ENCODE assay signal across 23 cellular contexts in the genomic region with DNA sequence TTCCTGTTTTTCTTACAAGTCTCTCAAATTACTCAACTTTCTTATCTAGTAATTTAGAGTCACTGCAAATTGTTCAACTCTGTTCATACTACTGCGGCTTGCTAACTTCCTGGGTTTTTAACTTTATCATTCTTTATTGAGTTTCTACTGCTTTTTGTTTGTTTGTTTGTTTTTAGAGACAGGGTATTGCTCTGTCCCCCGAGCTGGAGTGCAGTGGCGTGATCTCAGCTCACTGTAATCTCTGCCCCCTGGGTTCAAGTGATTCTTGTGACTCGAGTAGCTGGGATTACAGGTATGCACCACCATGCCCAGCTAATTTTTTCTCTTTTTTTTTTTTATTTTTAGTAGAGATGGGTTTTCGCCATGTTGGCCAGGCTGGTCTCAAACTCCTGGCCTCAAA.
"Had no signal": no experiment of that assay in that cellular context is flagged by ENCODE, and none has a peak within 500 bp of the region (broad histone marks: within the 10 kb centered on the region; RNA-seq: fewer than 3 reads in every experiment).

No MANE protein-coding gene starts in this region.

- DNase-seq: colonic mucosa; cortex of kidney; dermis blood vessel endothelial cell; dorsolateral prefrontal cortex; effector CD4-positive, alpha-beta T cell; effector memory CD4-positive, alpha-beta T cell; erythroblast; esophagus squamous epithelium; foreskin fibroblast; foreskin melanocyte; gastrocnemius medialis; glutamatergic neuron; head of caudate nucleus; heart right ventricle; hippocampal formation; left cardiac atrium; left lung; left ventricle myocardium superior; lower lobe of right lung; mesenchymal stem cell; midbrain had no signal

- H3K36me3 ChIP-seq: colonic mucosa, esophagus squamous epithelium, gastrocnemius medialis, heart right ventricle, left lung, lower lobe of right lung had no signal

- H3K27ac ChIP-seq: colonic mucosa, dorsolateral prefrontal cortex, epithelial cell of prostate, esophagus squamous epithelium, gastrocnemius medialis, heart right ventricle, left lung, lower lobe of right lung had no signal

- H3K27me3 ChIP-seq: colonic mucosa, dorsolateral prefrontal cortex, esophagus squamous epithelium, gastrocnemius medialis had no signal

- H3K4me3 ChIP-seq: colonic mucosa, dorsolateral prefrontal cortex, esophagus squamous epithelium, gastrocnemius medialis, heart right ventricle, left lung, lower lobe of right lung had no signal

- H3K4me1 ChIP-seq: colonic mucosa, esophagus squamous epithelium, gastrocnemius medialis, heart right ventricle, left lung, lower lobe of right lung had no signal

- H3K9me3 ChIP-seq: colonic mucosa, esophagus squamous epithelium, gastrocnemius medialis, heart right ventricle, left lung, lower lobe of right lung had no signal

- ATAC-seq: esophagus mucosa, gastrocnemius medialis, heart right ventricle, left cardiac atrium, left lung, left ventricle myocardium superior, lower lobe of right lung had no signal
